Comparison of ENCODE assay signal across 20 cellular contexts in genomic region chr1:169588785-169589485, GRCh38. TPM values are rescaled to one million over a fixed set of nuclear protein-coding genes. Genes with fewer than 3 reads are reported as not detected.
DNase-seq lines count a peak whose midpoint lies in the region; ATAC-seq and TF ChIP-seq lines count a peak whose summit lies in the region.
"Had no signal": no experiment of that assay in that cellular context is flagged by ENCODE, and none has a peak within 500 bp of the region (broad histone marks: within the 10 kb centered on the region; RNA-seq: fewer than 3 reads in every experiment).

No MANE protein-coding gene starts in this region.

- no peaks in the 10 kb centered on the region for H3K27me3 ChIP-seq in lower lobe of right lung (ENCODE audit: low read depth)
- H3K27me3 ChIP-seq: gastrocnemius medialis had no signal

- H3K9me3 ChIP-seq in lower lobe of right lung: no peaks in the 10 kb centered on the region
- H3K9me3 ChIP-seq: gastrocnemius medialis had no signal

- H3K36me3 ChIP-seq in lower lobe of right lung: no peaks in the 10 kb centered on the region
- H3K36me3 ChIP-seq: brain microvascular endothelial cell, gastrocnemius medialis had no signal

- peak overlapping the region; percentile 98 for H3K27ac Mint-ChIP-seq in activated naive CD4-positive, alpha-beta T cell treated with anti-CD3 and anti-CD28 coated beads, Interleukin-2, amount 50 U/mL, for 24 hours
- H3K27ac Mint-ChIP-seq in activated CD4-positive, alpha-beta memory T cell treated with anti-CD3 and anti-CD28 coated beads for 36 hours: peak overlapping the region; percentile 85
- peak overlapping the region; percentile 96 for H3K27ac Mint-ChIP-seq in stimulated activated naive CD8-positive, alpha-beta T cell treated with anti-CD3 and anti-CD28 coated beads, Interleukin-15, Interleukin-2, amounts not matched to agents 100 ng/mL and 50 ng/mL, for 24 hours
- H3K27ac Mint-ChIP-seq: dendritic cell treated with granulocyte-macrophage colony-stimulating factor and Interleukin-4, amounts not matched to agents 40 ng/mL and 50 ng/mL, for 4 days; natural killer cell had no signal

- H3K4me3 ChIP-seq in lower lobe of right lung: no peak overlapping the region
- H3K4me3 ChIP-seq: gastrocnemius medialis, K562, smooth muscle cell had no signal

- no peak overlapping the region for H3K27ac ChIP-seq in lower lobe of right lung
- H3K27ac ChIP-seq: brain microvascular endothelial cell, epithelial cell of prostate, gastrocnemius medialis had no signal

- no peaks in the 10 kb centered on the region for H3K27me3 Mint-ChIP-seq in activated naive CD4-positive, alpha-beta T cell treated with anti-CD3 and anti-CD28 coated beads, Interleukin-2, amount 50 U/mL, for 24 hours
- no peaks in the 10 kb centered on the region for H3K27me3 Mint-ChIP-seq in activated CD4-positive, alpha-beta memory T cell treated with anti-CD3 and anti-CD28 coated beads for 36 hours
- no peaks in the 10 kb centered on the region for H3K27me3 Mint-ChIP-seq in stimulated activated naive CD8-positive, alpha-beta T cell treated with anti-CD3 and anti-CD28 coated beads, Interleukin-15, Interleukin-2, amounts not matched to agents 100 ng/mL and 50 ng/mL, for 24 hours
- H3K27me3 Mint-ChIP-seq: dendritic cell treated with granulocyte-macrophage colony-stimulating factor and Interleukin-4, amounts not matched to agents 40 ng/mL and 50 ng/mL, for 4 days had no signal

- peak overlapping the region; percentile 77 for H3K4me3 Mint-ChIP-seq in activated naive CD4-positive, alpha-beta T cell treated with anti-CD3 and anti-CD28 coated beads, Interleukin-2, amount 50 U/mL, for 24 hours
- H3K4me3 Mint-ChIP-seq in activated CD4-positive, alpha-beta memory T cell treated with anti-CD3 and anti-CD28 coated beads for 36 hours: peak overlapping the region; percentile 52
- H3K4me3 Mint-ChIP-seq in stimulated activated naive CD8-positive, alpha-beta T cell treated with anti-CD3 and anti-CD28 coated beads, Interleukin-15, Interleukin-2, amounts not matched to agents 100 ng/mL and 50 ng/mL, for 24 hours: peak overlapping the region; percentile 82
- H3K4me3 Mint-ChIP-seq: dendritic cell treated with granulocyte-macrophage colony-stimulating factor and Interleukin-4, amounts not matched to agents 40 ng/mL and 50 ng/mL, for 4 days; natural killer cell had no signal

- ATAC-seq in esophagus mucosa: peak; percentile 56
- no peak for ATAC-seq in lower lobe of right lung
- no peak for ATAC-seq in HG03135 (IDR thresholded peaks at IDR 0.05; ENCODE audit: unreplicated experiment)
- ATAC-seq: gastrocnemius medialis, K562, natural killer cell had no signal

- TF ChIP-seq CTCF in lower lobe of right lung (IDR thresholded peaks at IDR 0.05): no peak

- POLR2A ChIA-PET in activated CD4-positive, alpha-beta memory T cell treated with anti-CD3 and anti-CD28 coated beads for 36 hours (lab: Charles Lee): no interaction called here

- intact Hi-C loops in activated CD4-positive, alpha-beta memory T cell treated with anti-CD3 and anti-CD28 coated beads for 36 hours (cut with micrococcal nuclease): loop anchor here (2.0 to 5.0 kb wide), 3 partner anchors 208 to 483 kb away; partner anchors contain the start of genes BLZF1 and KIFAP3
- intact Hi-C loops in lower lobe of right lung (cut with DNase I): no loop called here

- DNase-seq in activated naive CD4-positive, alpha-beta T cell treated with anti-CD3 and anti-CD28 coated beads, Interleukin-2, amount 50 U/mL, for 16 hours: no peak
- peak; percentile 51 for DNase-seq in activated CD4-positive, alpha-beta memory T cell treated with anti-CD3 and anti-CD28 coated beads for 36 hours
- no peak for DNase-seq in NCI-H526 (lab: John Stamatoyannopoulos, UW)
- no peak for DNase-seq in lower lobe of right lung
- DNase-seq: activated gamma-delta T cell, brain microvascular endothelial cell, gastrocnemius medialis, natural killer cell, NCI-H2081 treated with DMSO at 0.1 percent for 48 hours, OCI-M1, posterior cingulate gyrus had no signal

- no peaks in the 10 kb centered on the region for H3K9me3 Mint-ChIP-seq in activated naive CD4-positive, alpha-beta T cell treated with anti-CD3 and anti-CD28 coated beads, Interleukin-2, amount 50 U/mL, for 24 hours
- no peaks in the 10 kb centered on the region for H3K9me3 Mint-ChIP-seq in activated CD4-positive, alpha-beta memory T cell treated with anti-CD3 and anti-CD28 coated beads for 36 hours
- no peaks in the 10 kb centered on the region for H3K9me3 Mint-ChIP-seq in stimulated activated naive CD8-positive, alpha-beta T cell treated with anti-CD3 and anti-CD28 coated beads, Interleukin-15, Interleukin-2, amounts not matched to agents 100 ng/mL and 50 ng/mL, for 24 hours
- H3K9me3 Mint-ChIP-seq: dendritic cell treated with granulocyte-macrophage colony-stimulating factor and Interleukin-4, amounts not matched to agents 40 ng/mL and 50 ng/mL, for 4 days; natural killer cell had no signal

- H3K4me1 Mint-ChIP-seq in activated naive CD4-positive, alpha-beta T cell treated with anti-CD3 and anti-CD28 coated beads, Interleukin-2, amount 50 U/mL, for 24 hours: peaks cover 83% of the 10 kb centered on the region
- H3K4me1 Mint-ChIP-seq in activated CD4-positive, alpha-beta memory T cell treated with anti-CD3 and anti-CD28 coated beads for 36 hours (ENCODE audit: low read depth): peaks cover 70% of the 10 kb centered on the region
- H3K4me1 Mint-ChIP-seq in stimulated activated naive CD8-positive, alpha-beta T cell treated with anti-CD3 and anti-CD28 coated beads, Interleukin-15, Interleukin-2, amounts not matched to agents 100 ng/mL and 50 ng/mL, for 24 hours (ENCODE audit: low read depth): peaks cover 81% of the 10 kb centered on the region

- peaks cover 14% of the 10 kb centered on the region for H3K36me3 Mint-ChIP-seq in activated naive CD4-positive, alpha-beta T cell treated with anti-CD3 and anti-CD28 coated beads, Interleukin-2, amount 50 U/mL, for 24 hours
- no peaks in the 10 kb centered on the region for H3K36me3 Mint-ChIP-seq in activated CD4-positive, alpha-beta memory T cell treated with anti-CD3 and anti-CD28 coated beads for 36 hours
- peaks cover 4% of the 10 kb centered on the region for H3K36me3 Mint-ChIP-seq in stimulated activated naive CD8-positive, alpha-beta T cell treated with anti-CD3 and anti-CD28 coated beads, Interleukin-15, Interleukin-2, amounts not matched to agents 100 ng/mL and 50 ng/mL, for 24 hours (ENCODE audit: low read depth)
- H3K36me3 Mint-ChIP-seq: natural killer cell had no signal

- H3K4me1 ChIP-seq in lower lobe of right lung: peaks cover 14% of the 10 kb centered on the region
- H3K4me1 ChIP-seq: gastrocnemius medialis had no signal

- CTCF ChIA-PET in activated CD4-positive, alpha-beta memory T cell treated with anti-CD3 and anti-CD28 coated beads for 36 hours (lab: Charles Lee): interaction anchor here (1.5 to 1.7 kb wide), 2 partner anchors 104 to 123 kb away, joined by 3 to 8 read pairs; no protein-coding TSS in a partner anchor

RNA-seq across cellular contexts. Expression of gene F5, which starts 2.7 kb away (rescaled TPM):
- 10 to 100 TPM; 50.8 to 51.1 TPM for total RNA-seq in activated CD4-positive, alpha-beta memory T cell treated with anti-CD3 and anti-CD28 coated beads for 36 hours
- total RNA-seq in esophagus mucosa (0.20 TPM), lower lobe of right lung (4.2 TPM)
- total RNA-seq: lung microvascular endothelial cell had no signal

RNA-seq across cellular contexts. Expression of gene SELP, which starts 41.0 kb away (rescaled TPM):
- total RNA-seq in activated CD4-positive, alpha-beta memory T cell treated with anti-CD3 and anti-CD28 coated beads for 36 hours: under 1 TPM; 0.70 to 0.97 TPM
- total RNA-seq in esophagus mucosa (5.3 TPM), lower lobe of right lung (21.4 TPM)
- total RNA-seq: K562, smooth muscle cell had no signal
